1 cellular context compared by ENCODE assay signal in genomic region chr7:100546129-100546867, GRCh38.
TF ChIP-seq lines count a peak whose summit lies in the region.

No MANE protein-coding gene starts in this region.

TF ChIP-seq in HEK293, 187 proteins besides CTCF, POLR2A, EP300 and RAD21 (continued from another document):
- no peak for TF ChIP-seq ZNF398 (tag by site-specific recombination; IDR thresholded peaks at IDR 0.05)
- 0 out of 2 replicates have a peak, but pooled peaks have one; percentile 7 for TF ChIP-seq ZBTB20 (tag by site-specific recombination; IDR thresholded peaks at IDR 0.05)
- TF ChIP-seq PRDM10 (tag by site-specific recombination; IDR thresholded peaks at IDR 0.05), result 0 out of 2 replicates have a peak, but pooled peaks have one; percentile 33
- TF ChIP-seq ZNF202 (tag by site-specific recombination; IDR thresholded peaks at IDR 0.05; ENCODE audit: borderline replicate concordance), result no peak
